Comparison of ENCODE assay signal across 8 cellular contexts in the genomic region with DNA sequence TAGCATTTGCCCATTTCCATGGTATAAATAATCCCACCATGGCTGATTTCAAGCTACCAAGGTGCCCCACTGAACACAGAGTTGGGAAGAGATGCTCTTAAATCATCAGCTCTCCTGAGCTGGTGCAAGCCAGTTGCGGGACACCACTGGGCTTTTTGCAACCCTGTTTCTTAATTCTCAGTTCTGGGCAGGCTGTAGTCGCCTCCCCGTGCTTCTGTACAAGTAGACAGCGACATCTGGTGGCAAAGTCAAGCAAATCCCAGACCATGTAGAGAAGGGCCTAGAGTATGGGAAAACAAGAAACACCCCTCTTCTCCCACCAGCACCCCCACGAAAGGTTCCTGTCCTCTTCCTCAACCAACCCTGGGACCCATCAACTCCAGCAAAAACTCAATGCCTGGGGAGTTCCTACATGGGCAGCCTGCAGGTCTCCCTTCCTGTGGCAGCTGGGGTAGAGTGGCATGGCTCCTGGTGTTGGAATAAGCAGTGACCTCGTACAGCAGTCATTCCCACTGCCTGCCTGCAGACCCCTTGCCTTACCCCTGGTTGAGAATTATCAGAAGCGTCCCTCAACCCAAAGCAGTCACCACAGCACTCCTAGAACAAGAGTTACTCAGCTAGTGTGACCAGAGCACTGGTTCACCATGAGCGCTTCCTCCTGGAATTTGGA.
DNase-seq lines count a peak whose midpoint lies in the region; ATAC-seq and TF ChIP-seq lines count a peak whose summit lies in the region.

No MANE protein-coding gene starts in this region.

- no peak overlapping the region for H3T11ph ChIP-seq in H9 (ENCODE audit: low read length)

- no peak overlapping the region for H3K9ac ChIP-seq in H9 (ENCODE audit: extremely low read depth, insufficient read length, low read length)

- H3K18ac ChIP-seq in H9 (ENCODE audit: insufficient read length, low read depth, low read length), result no peak overlapping the region

- no peak overlapping the region for H3K14ac ChIP-seq in H9 (ENCODE audit: insufficient read depth, low read length)

- no peak overlapping the region for H3K4ac ChIP-seq in H9 (ENCODE audit: low read depth, low read length)

- no peak overlapping the region for H2BK120ac ChIP-seq in H9 (ENCODE audit: low read depth, low read length, poor library complexity, severe bottlenecking)

- TF ChIP-seq CTCF in H9 (conservative IDR thresholded peaks at IDR 0.05), result peak; percentile 81

- H4K20me1 ChIP-seq in H9 (ENCODE audit: control insufficient read depth, insufficient read depth, insufficient read length), result no peaks in the 10 kb centered on the region

- H3K9me3 Mint-ChIP-seq in H9, result peaks cover 2 to 8% of the 10 kb centered on the region in 2 experiments; a peak in 3 of 5 replicates
- peaks cover 0 to 7% (median 1%) of the 10 kb centered on the region in 11 donors for H3K9me3 Mint-ChIP-seq in naive thymus-derived CD4-positive, alpha-beta T cell
- H3K9me3 Mint-ChIP-seq in stimulated activated naive CD8-positive, alpha-beta T cell treated with anti-CD3 and anti-CD28 coated beads, Interleukin-15, amount 100 ng/mL, for 72 hours, result peaks cover 0 to 3% of the 10 kb centered on the region in 2 donors

- no peak overlapping the region for H4K8ac ChIP-seq in H9 (replicated peaks; ENCODE audit: insufficient read length, low read depth, low read length)

- no peak overlapping the region for H3K4me3 ChIP-seq in naive thymus-derived CD4-positive, alpha-beta T cell (ENCODE audit: low read length)

- peaks cover 9 to 11% of the 10 kb centered on the region in 2 experiments for H3K4me1 Mint-ChIP-seq in H9
- peaks cover 0 to 11% (median 5%) of the 10 kb centered on the region in 7 donors for H3K4me1 Mint-ChIP-seq in naive thymus-derived CD4-positive, alpha-beta T cell
- H3K4me1 Mint-ChIP-seq in stimulated activated naive CD8-positive, alpha-beta T cell treated with anti-CD3 and anti-CD28 coated beads, Interleukin-15, amount 100 ng/mL, for 72 hours, result peaks cover 11% of the 10 kb centered on the region

- H3K27ac Mint-ChIP-seq in H9, result no peak overlapping the region
- no peak overlapping the region for H3K27ac Mint-ChIP-seq in naive thymus-derived CD4-positive, alpha-beta T cell
- no peak overlapping the region for H3K27ac Mint-ChIP-seq in stimulated activated naive CD8-positive, alpha-beta T cell treated with anti-CD3 and anti-CD28 coated beads, Interleukin-15, amount 100 ng/mL, for 72 hours

- no peak overlapping the region for H3K27ac ChIP-seq in H9 (ENCODE audit: insufficient read length, low read depth, low read length)
- no peak overlapping the region for H3K27ac ChIP-seq in naive thymus-derived CD4-positive, alpha-beta T cell (ENCODE audit: low read depth, low read length)

- H2BK20ac ChIP-seq in H9 (ENCODE audit: low read depth, low read length, poor library complexity, severe bottlenecking), result no peak overlapping the region

- ATAC-seq in naive thymus-derived CD4-positive, alpha-beta T cell, result peak; percentile 84
- ATAC-seq in stimulated activated naive CD8-positive, alpha-beta T cell treated with anti-CD3 and anti-CD28 coated beads, Interleukin-15, amount 100 ng/mL, for 72 hours, result peak; percentile 86
- ATAC-seq in HG03175 (IDR thresholded peaks at IDR 0.05; ENCODE audit: unreplicated experiment), result no peak

- peaks cover 91% of the 10 kb centered on the region for H3K27me3 Mint-ChIP-seq in H9 (ENCODE audit: low read depth)
- H3K27me3 Mint-ChIP-seq in naive thymus-derived CD4-positive, alpha-beta T cell, result peaks cover 27 to 47% (median 33%) of the 10 kb centered on the region in 5 donors
- peaks cover 72% of the 10 kb centered on the region for H3K27me3 Mint-ChIP-seq in stimulated activated naive CD8-positive, alpha-beta T cell treated with anti-CD3 and anti-CD28 coated beads, Interleukin-15, amount 100 ng/mL, for 72 hours

- POLR2A ChIA-PET in naive thymus-derived CD4-positive, alpha-beta T cell (lab: Charles Lee), result no interaction called here

- no peak overlapping the region for H2BK12ac ChIP-seq in H9 (ENCODE audit: insufficient read length, low read depth, low read length)

- H2AFZ ChIP-seq in H9 (ENCODE audit: low read length), result no peak overlapping the region

- peaks cover 0 to 4% (median 0%) of the 10 kb centered on the region in 3 experiments; a peak in 1 of 7 replicates for H3K36me3 Mint-ChIP-seq in H9 (ENCODE audit: insufficient read depth in 1 of 3, low read depth in 3 of 3)
- H3K36me3 Mint-ChIP-seq in naive thymus-derived CD4-positive, alpha-beta T cell, result peaks cover 0 to 4% (median 0%) of the 10 kb centered on the region in 5 donors

- no peaks in the 10 kb centered on the region; the same call in 1 of the 2 replicates for H3K27me3 ChIP-seq in H9 (ENCODE audit: insufficient read depth, low read length)
- no peaks in the 10 kb centered on the region for H3K27me3 ChIP-seq in naive thymus-derived CD4-positive, alpha-beta T cell (ENCODE audit: control insufficient read depth in 2 of 2, insufficient read depth in 2 of 2, low read length in 2 of 2)

- no peaks in the 10 kb centered on the region for H3K79me1 ChIP-seq in H9 (ENCODE audit: insufficient read depth, low read depth, low read length, poor library complexity, severe bottlenecking)

- H3K79me2 ChIP-seq in H9 (ENCODE audit: insufficient read depth, low read length), result no peaks in the 10 kb centered on the region

- H3K4me2 ChIP-seq in H9 (ENCODE audit: insufficient read depth, insufficient read length, low read length), result no peak overlapping the region

- H3K4me1 ChIP-seq in H9 (ENCODE audit: insufficient read depth, low read length), result no peaks in the 10 kb centered on the region
- no peaks in the 10 kb centered on the region for H3K4me1 ChIP-seq in naive thymus-derived CD4-positive, alpha-beta T cell (ENCODE audit: control insufficient read depth in 2 of 2, insufficient read depth in 2 of 2, low read length in 2 of 2)

- H2AK5ac ChIP-seq in H9 (ENCODE audit: insufficient read length, low read length), result no peak overlapping the region

- H3K56ac ChIP-seq in H9 (ENCODE audit: insufficient read length, low read depth, low read length), result no peak overlapping the region

- TF ChIP-seq POLR2A in erythroblast (IDR thresholded peaks at IDR 0.05; ENCODE audit: low read length), result no peak

- WGBS in H9 (ENCODE audit: extremely low coverage, insufficient read length, low lambda C conversion rate), result no CpG with 5 or more reads among the region's 8 CpGs

- H3K23me2 ChIP-seq in H9 (ENCODE audit: insufficient read length, low read depth, low read length, poor library complexity, severe bottlenecking), result peaks cover 2% of the 10 kb centered on the region

- H3K9me3 ChIP-seq in H9 (ENCODE audit: control insufficient read depth, low read depth, low read length), result no peaks in the 10 kb centered on the region
- H3K9me3 ChIP-seq in naive thymus-derived CD4-positive, alpha-beta T cell (ENCODE audit: control insufficient read depth in 2 of 3, low read length in 3 of 3), result no peaks in the 10 kb centered on the region

- H3K4me3 Mint-ChIP-seq in H9, result no peak overlapping the region
- H3K4me3 Mint-ChIP-seq in naive thymus-derived CD4-positive, alpha-beta T cell, result no peak overlapping the region
- no peak overlapping the region for H3K4me3 Mint-ChIP-seq in stimulated activated naive CD8-positive, alpha-beta T cell treated with anti-CD3 and anti-CD28 coated beads, Interleukin-15, amount 100 ng/mL, for 72 hours

- peak; percentile 88 for DNase-seq in Ammon's horn (ENCODE audit: low spot score)
- peak; percentile 66 for DNase-seq in H9
- peak; percentile 77 to 80 for DNase-seq in NOMO-1 (lab: John Stamatoyannopoulos, UW; ENCODE audit: unreplicated experiment in 2 of 2)
- peak; percentile 63 for DNase-seq in activated CD8-positive, alpha-beta memory T cell treated with anti-CD3 and anti-CD28 coated beads, Interleukin-2, amount 50 U/mL, for 4 hours
- DNase-seq in erythroblast (lab: John Stamatoyannopoulos, UW), result peak; percentile 53 to 76
- DNase-seq in naive thymus-derived CD4-positive, alpha-beta T cell, result peak in 8 of 9 donors; percentile 44 to 70 (median 65)
- peak; percentile 61 to 65 for DNase-seq in stimulated activated naive CD8-positive, alpha-beta T cell treated with anti-CD3 and anti-CD28 coated beads, Interleukin-15, amount 100 ng/mL, for 72 hours

- intact Hi-C loops in naive thymus-derived CD4-positive, alpha-beta T cell (cut with micrococcal nuclease), result loop anchor here (1.0 to 10.0 kb wide), 12 partner anchors 79 to 491 kb away; no protein-coding TSS in a partner anchor

- H2BK5ac ChIP-seq in H9 (ENCODE audit: insufficient read length, low read length), result no peak overlapping the region

- H4K91ac ChIP-seq in H9 (ENCODE audit: insufficient read length, low read depth, low read length), result no peak overlapping the region

- no peak overlapping the region for H4K5ac ChIP-seq in H9 (ENCODE audit: insufficient read length, low read depth, low read length)

- CTCF ChIA-PET in naive thymus-derived CD4-positive, alpha-beta T cell (lab: Charles Lee), result interaction anchor here (0.6 to 7.4 kb wide), 17 partner anchors 9 to 497 kb away, joined by 3 to 147 read pairs (median 4); no protein-coding TSS in a partner anchor

- no peaks in the 10 kb centered on the region for H3K36me3 ChIP-seq in naive thymus-derived CD4-positive, alpha-beta T cell (ENCODE audit: control insufficient read depth in 2 of 3, insufficient read depth in 3 of 3, low read length in 3 of 3)

- no peak overlapping the region for H3K23ac ChIP-seq in H9 (ENCODE audit: insufficient read length, low read depth, low read length)

- H2BK15ac ChIP-seq in H9 (ENCODE audit: low read depth, low read length), result no peak overlapping the region
